Comparison of ENCODE assay signal across 10 cellular contexts in genomic region chr12:93229494-93230310, GRCh38.
DNase-seq lines count a peak whose midpoint lies in the region; TF ChIP-seq lines count a peak whose summit lies in the region.
"Had no signal": no experiment of that assay in that cellular context is flagged by ENCODE, and none has a peak within 500 bp of the region (broad histone marks: within the 10 kb centered on the region; RNA-seq: fewer than 3 reads in every experiment).

No MANE protein-coding gene starts in this region.

- TF ChIP-seq POLR2A in erythroblast (IDR thresholded peaks at IDR 0.05; ENCODE audit: low read length): no peak
- no peak for TF ChIP-seq POLR2A in suprapubic skin (IDR thresholded peaks at IDR 0.05)

- no peaks in the 10 kb centered on the region for H3K9me3 ChIP-seq in suprapubic skin
- H3K9me3 ChIP-seq: psoas muscle had no signal

- DNase-seq in GM04504 (ENCODE audit: low read depth) (peak; percentile 53), RPMI7951 (ENCODE audit: low read depth) (peak; percentile 87), erythroblast (lab: John Stamatoyannopoulos, UW) (peak; percentile 74 to 87), retinal pigment epithelial cell (ENCODE audit: low read depth) (peak; percentile 66), NCI-H146 treated with DMSO at 0.1 percent for 48 hours (lab: John Stamatoyannopoulos, UW; ENCODE audit: unreplicated experiment) (no peak), suprapubic skin (ENCODE audit: low spot score in 2 of 2) (no peak), SHP77 (lab: John Stamatoyannopoulos, UW) (no peak)
- DNase-seq: activated naive CD4-positive, alpha-beta T cell; NK-92 treated with Interleukin-12 subunit alpha and Interleukin-12 subunit beta, amount 100 ng/mL, for 24 hours; psoas muscle had no signal

- H3K36me3 ChIP-seq in suprapubic skin: no peaks in the 10 kb centered on the region

- no peak for TF ChIP-seq EP300 in suprapubic skin (IDR thresholded peaks at IDR 0.05)

- TF ChIP-seq CTCF in retinal pigment epithelial cell (conservative IDR thresholded peaks at IDR 0.05; ENCODE audit: low read depth, low read length) (no peak), suprapubic skin (IDR thresholded peaks at IDR 0.05) (no peak)

- 79% methylated on average over 6 of the region's 6 CpGs for WGBS in suprapubic skin

- H3K4me3 ChIP-seq in retinal pigment epithelial cell (ENCODE audit: low read length) (no peak overlapping the region), suprapubic skin (no peak overlapping the region)
- H3K4me3 ChIP-seq: psoas muscle had no signal

- H3K4me1 ChIP-seq in suprapubic skin: no peaks in the 10 kb centered on the region

- H3K27ac ChIP-seq in suprapubic skin: no peak overlapping the region
- H3K27ac ChIP-seq: psoas muscle had no signal

- no peaks in the 10 kb centered on the region for H3K27me3 ChIP-seq in suprapubic skin

Comparison
In these comparisons a context has a peak if more than half of its experiments do, and no peak if none do; other contexts are left out.
1. DNase-seq: peak in GM04504 (single experiment), RPMI7951 (single experiment), erythroblast (2 of 2) and retinal pigment epithelial cell (single experiment); none in NCI-H146 treated with DMSO at 0.1 percent for 48 hours (single experiment), suprapubic skin (0 of 2) and SHP77 (0 of 2).